Comparison of ENCODE assay signal across 12 cellular contexts in genomic region chr4:121050251-121050650, GRCh38. TPM values are rescaled to one million over a fixed set of nuclear protein-coding genes. Genes with fewer than 3 reads are reported as not detected.
DNase-seq lines count a peak whose midpoint lies in the region; ATAC-seq and TF ChIP-seq lines count a peak whose summit lies in the region.
"Had no signal": no experiment of that assay in that cellular context is flagged by ENCODE, and none has a peak within 500 bp of the region (broad histone marks: within the 10 kb centered on the region; RNA-seq: fewer than 3 reads in every experiment).

No MANE protein-coding gene starts in this region.

- no peak overlapping the region for H3K4me2 ChIP-seq in OCI-LY1 (ENCODE audit: low read length)

- no peak for ATAC-seq in activated naive CD4-positive, alpha-beta T cell treated with anti-CD3 and anti-CD28 coated beads, Interleukin-2, amount 50 U/mL, for 72 hours

- no peaks in the 10 kb centered on the region; the same call in 1 of the 2 replicates for H4K20me1 ChIP-seq in OCI-LY1 (ENCODE audit: insufficient read depth, low read length)

- no peak overlapping the region for H3K27ac Mint-ChIP-seq in activated naive CD4-positive, alpha-beta T cell treated with anti-CD3 and anti-CD28 coated beads, Interleukin-2, amount 50 U/mL, for 72 hours
- H3K27ac Mint-ChIP-seq: activated naive CD8-positive, alpha-beta T cell treated with anti-CD3 and anti-CD28 coated beads, Interleukin-2, amount 10 ng/mL, durations not matched to agents 7 days and 5 days had no signal

- no peaks in the 10 kb centered on the region for H3K9me3 Mint-ChIP-seq in activated naive CD4-positive, alpha-beta T cell treated with anti-CD3 and anti-CD28 coated beads, Interleukin-2, amount 50 U/mL, for 72 hours
- H3K9me3 Mint-ChIP-seq: activated naive CD8-positive, alpha-beta T cell treated with anti-CD3 and anti-CD28 coated beads, Interleukin-2, amount 10 ng/mL, durations not matched to agents 7 days and 5 days had no signal

- no peaks in the 10 kb centered on the region; the same call in 1 of the 2 replicates for H3K27me3 ChIP-seq in GM06990 (replicated peaks; ENCODE audit: control insufficient read depth, insufficient read depth, low read length)
- no peaks in the 10 kb centered on the region for H3K27me3 ChIP-seq in OCI-LY1 (ENCODE audit: insufficient read depth, low read length)

- no peaks in the 10 kb centered on the region for H3F3A ChIP-seq in OCI-LY1 (ENCODE audit: insufficient read depth, low read length)

- H3K4me1 ChIP-seq in OCI-LY1 (ENCODE audit: insufficient read depth, low read length, severe bottlenecking) = no peaks in the 10 kb centered on the region

- H3K36me3 Mint-ChIP-seq in activated naive CD4-positive, alpha-beta T cell treated with anti-CD3 and anti-CD28 coated beads, Interleukin-2, amount 50 U/mL, for 72 hours = no peaks in the 10 kb centered on the region
- H3K36me3 Mint-ChIP-seq: activated naive CD8-positive, alpha-beta T cell treated with anti-CD3 and anti-CD28 coated beads, Interleukin-2, amount 10 ng/mL, durations not matched to agents 7 days and 5 days had no signal

- H3K27ac ChIP-seq in OCI-LY1 (ENCODE audit: low read depth, low read length, poor library complexity, severe bottlenecking) = no peak overlapping the region

- DNase-seq in GM06990 (ENCODE audit: extremely low read depth, insufficient read length) (no peak), epithelial cell of esophagus (ENCODE audit: low read depth) (no peak), retinal pigment epithelial cell (ENCODE audit: low read depth) (no peak), SIG-M5 treated with dmso at 0.1 percent for 504 hours (lab: John Stamatoyannopoulos, UW; ENCODE audit: unreplicated experiment) (no peak), HuH-7 (ENCODE audit: low spot score) (no peak)
- no peak for DNase-seq in activated naive CD4-positive, alpha-beta T cell treated with anti-CD3 and anti-CD28 coated beads, Interleukin-2, amount 50 U/mL, for 72 hours (ENCODE audit: low spot score in 2 of 2)
- DNase-seq: activated CD4-positive, alpha-beta T cell treated with anti-CD3 and anti-CD28 coated beads, Interleukin-2, amount 50 U/mL, for 1 hour; activated naive CD8-positive, alpha-beta T cell treated with anti-CD3 and anti-CD28 coated beads, Interleukin-2, amount 10 ng/mL, durations not matched to agents 7 days and 5 days; NCI-H1092 treated with DMSO at 0.1 percent for 48 hours; RPMI8226; stimulated activated CD4-positive, alpha-beta T cell treated with anti-CD3 and anti-CD28 coated beads, Interleukin-1b, Interleukin-23, amount 100 ng/mL, for 48 hours had no signal

- no peak overlapping the region for H3K9ac ChIP-seq in OCI-LY1 (ENCODE audit: low read length)

- no peaks in the 10 kb centered on the region for H3K9me3 ChIP-seq in OCI-LY1 (ENCODE audit: low read length)

- no peak overlapping the region for H2AFZ ChIP-seq in OCI-LY1 (ENCODE audit: low read length)

- no peak overlapping the region for H3K4me3 ChIP-seq in GM06990 (replicated peaks; ENCODE audit: low read depth, low read length)
- H3K4me3 ChIP-seq in OCI-LY1 (ENCODE audit: low read depth, low read length, poor library complexity, severe bottlenecking) = no peak overlapping the region
- H3K4me3 ChIP-seq in epithelial cell of esophagus (ENCODE audit: low read length) = no peak overlapping the region
- no peak overlapping the region for H3K4me3 ChIP-seq in retinal pigment epithelial cell (ENCODE audit: low read length)

- no peaks in the 10 kb centered on the region for H3K9me2 ChIP-seq in OCI-LY1 (ENCODE audit: low read depth, low read length)

- peak; percentile 34 for TF ChIP-seq CTCF in GM06990 (IDR thresholded peaks at IDR 0.05; ENCODE audit: insufficient read depth, low read length, poor library complexity, severe bottlenecking)
- TF ChIP-seq CTCF in OCI-LY1 (IDR thresholded peaks at IDR 0.05; ENCODE audit: low read length) = peak; percentile 23; the same call in 1 of the 2 replicates
- TF ChIP-seq CTCF in epithelial cell of esophagus (IDR thresholded peaks at IDR 0.05; ENCODE audit: insufficient read depth, low read depth, low read length, missing control alignments) = peak; percentile 37
- peak; percentile 52 for TF ChIP-seq CTCF in retinal pigment epithelial cell (conservative IDR thresholded peaks at IDR 0.05; ENCODE audit: low read depth, low read length)

- H3K36me3 ChIP-seq in GM06990 (ENCODE audit: control insufficient read depth, insufficient read depth, low read length) (no peaks in the 10 kb centered on the region), OCI-LY1 (ENCODE audit: insufficient read depth, low read length) (no peaks in the 10 kb centered on the region)

- no peaks in the 10 kb centered on the region for H3K79me2 ChIP-seq in OCI-LY1 (ENCODE audit: insufficient read depth, low read length)

RNA-seq across cellular contexts. Expression of gene NDNF, which starts 22.1 kb away (rescaled TPM):
- total RNA-seq in activated naive CD4-positive, alpha-beta T cell treated with anti-CD3 and anti-CD28 coated beads, Interleukin-2, amount 50 U/mL, for 72 hours = under 1 TPM in 1 of 2 donors, not detected in 1; 0.47 TPM
